Comparison of ENCODE assay signal across 13 cellular contexts in the genomic region with DNA sequence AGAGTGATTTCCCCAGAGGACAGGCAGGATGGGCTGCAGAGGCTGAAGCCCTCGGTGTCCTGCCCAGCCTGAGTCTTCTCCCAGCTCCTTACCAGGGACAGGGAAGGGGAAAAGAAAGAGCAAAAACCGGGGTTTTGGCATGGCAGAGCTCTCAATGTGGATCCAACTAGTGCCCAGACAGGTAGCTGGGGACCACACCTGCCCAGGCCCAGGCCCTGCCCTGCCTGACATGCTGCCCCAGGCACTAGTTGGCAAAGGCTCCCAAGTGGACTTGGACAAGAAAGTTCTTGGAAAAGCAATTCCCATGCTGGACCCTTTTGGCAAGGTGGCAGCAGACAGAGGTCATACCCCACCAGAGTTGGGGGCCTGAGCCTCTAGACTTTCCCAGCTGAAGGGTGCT.
"Had no signal": no experiment of that assay in that cellular context is flagged by ENCODE, and none has a peak within 500 bp of the region (broad histone marks: within the 10 kb centered on the region; RNA-seq: fewer than 3 reads in every experiment).

No MANE protein-coding gene starts in this region.

- H3K9me3 ChIP-seq: adrenal gland, lower lobe of right lung, psoas muscle, right lobe of liver, testis had no signal

- H3K4me1 ChIP-seq: psoas muscle, testis had no signal

- H3K4me3 ChIP-seq: adrenal gland, lower lobe of right lung, psoas muscle, right lobe of liver, testis had no signal

- H3K27ac ChIP-seq: adrenal gland, lower lobe of right lung, psoas muscle, right lobe of liver, testis had no signal

- H3K36me3 ChIP-seq: adrenal gland, lower lobe of right lung, right lobe of liver had no signal

- DNase-seq: activated CD4-positive, alpha-beta memory T cell treated with anti-CD3 and anti-CD28 coated beads, Interleukin-2, amount 10 ng/mL, durations not matched to agents 7 days and 5 days; activated naive CD4-positive, alpha-beta T cell treated with anti-CD3 and anti-CD28 coated beads, Interleukin-2, amount 50 U/mL, for 16 hours; activated T-cell treated with anti-CD3 and anti-CD28 coated beads, Interleukin-2, amount 50 U/mL, for 24 hours; adrenal gland; foreskin fibroblast; glutamatergic neuron; immature natural killer cell; lower lobe of right lung; midbrain; psoas muscle; right lobe of liver; stimulated activated naive CD8-positive, alpha-beta T cell treated with anti-CD3 and anti-CD28 coated beads, Interleukin-15, amount 100 ng/mL, for 72 hours; testis had no signal

- ATAC-seq: lower lobe of right lung; psoas muscle; right lobe of liver; stimulated activated naive CD8-positive, alpha-beta T cell treated with anti-CD3 and anti-CD28 coated beads, Interleukin-15, amount 100 ng/mL, for 72 hours had no signal

- H3K27me3 ChIP-seq: adrenal gland, right lobe of liver, testis had no signal
